Comparison of ENCODE assay signal across 1 cellular context in the genomic region with DNA sequence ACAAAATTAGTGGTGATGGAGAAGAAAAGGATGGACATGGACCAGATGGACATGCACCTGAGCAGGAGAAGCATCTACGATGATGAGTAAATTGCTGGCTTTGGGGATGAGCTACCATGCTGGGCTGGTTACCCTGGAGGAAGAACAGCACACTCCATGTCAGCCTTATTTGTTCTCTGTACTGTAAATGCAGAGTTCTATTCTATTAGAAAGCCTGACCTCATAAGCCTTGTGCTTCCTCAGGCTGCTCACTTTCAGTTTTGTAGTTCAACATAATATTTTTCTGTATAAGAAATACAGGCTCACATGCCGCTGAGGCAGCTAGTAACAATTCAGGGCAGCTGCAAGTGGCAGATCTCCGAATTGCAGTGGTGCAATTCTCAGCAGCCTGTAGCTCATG.
TF ChIP-seq lines count a peak whose summit lies in the region.

No MANE protein-coding gene starts in this region.

TF ChIP-seq in GM23338, 12 proteins besides CTCF, POLR2A, EP300 and RAD21 (continued from another document):
- TF ChIP-seq REST (IDR thresholded peaks at IDR 0.05; ENCODE audit: unreplicated experiment) (no peak), ETS1 (IDR thresholded peaks at IDR 0.05) (no peak), ZNF462 (CRISPR knock-in tag; IDR thresholded peaks at IDR 0.05) (no peak)
